26 cellular contexts compared by ENCODE assay signal in the genomic region with DNA sequence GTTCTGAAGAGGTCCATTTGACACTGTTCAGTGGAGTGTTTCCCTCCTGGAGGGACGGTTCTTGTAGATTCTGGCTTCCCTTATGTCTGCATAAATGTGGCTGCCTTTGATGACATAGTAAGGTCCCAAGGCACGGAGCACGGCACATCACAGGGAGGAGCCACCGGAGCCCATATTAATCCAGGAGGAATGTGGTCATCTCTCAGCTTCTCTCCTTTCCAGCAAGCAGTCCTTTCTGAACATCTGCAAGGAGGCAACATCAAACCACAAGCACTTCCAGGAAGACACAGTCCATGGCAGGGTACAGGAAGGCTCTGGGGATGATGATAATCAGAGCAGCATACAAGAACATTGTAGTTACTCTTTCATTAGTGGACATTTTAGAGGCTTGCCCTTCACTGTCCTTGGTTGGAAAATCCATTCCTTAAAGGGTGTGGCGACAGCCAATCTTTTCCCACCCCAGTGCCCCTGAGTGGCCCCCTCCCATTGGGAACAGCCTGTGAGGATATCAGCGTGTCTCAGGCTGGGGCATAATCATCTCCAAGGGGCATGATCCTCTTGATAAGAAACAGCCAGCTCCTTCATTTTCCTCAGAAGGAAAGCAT. TPM values are rescaled to one million over a fixed set of nuclear protein-coding genes. Genes with fewer than 3 reads are reported as not detected.
A peak's percentile ranks its signal among the peaks of the same experiment; 100 is the strongest.
DNase-seq lines count a peak whose midpoint lies in the region; ATAC-seq and TF ChIP-seq lines count a peak whose summit lies in the region.
"Had no signal": no experiment of that assay in that cellular context is flagged by ENCODE, and none has a peak within 500 bp of the region (broad histone marks: within the 10 kb centered on the region; RNA-seq: fewer than 3 reads in every experiment).

No MANE protein-coding gene starts in this region.

- H3K9me3 Mint-ChIP-seq in activated CD8-positive, alpha-beta T cell treated with anti-CD3 and anti-CD28 coated beads for 36 hours, result no peaks in the 10 kb centered on the region
- H3K9me3 Mint-ChIP-seq: activated CD4-positive, alpha-beta T cell treated with anti-CD3 and anti-CD28 coated beads, Interleukin-2, amount 10 ng/mL, durations not matched to agents 24 days and 14 days; activated naive CD8-positive, alpha-beta T cell treated with anti-CD3 and anti-CD28 coated beads for 36 hours; endodermal cell; H9; immature natural killer cell; stimulated activated naive CD8-positive, alpha-beta T cell treated with anti-CD3 and anti-CD28 coated beads, Interleukin-15, Interleukin-2, amounts not matched to agents 100 ng/mL and 50 ng/mL, for 24 hours had no signal

- no peak for TF ChIP-seq EP300 in gastroesophageal sphincter (IDR thresholded peaks at IDR 0.05)
- no peak for TF ChIP-seq EP300 in stomach (IDR thresholded peaks at IDR 0.05)

- no peak overlapping the region for H3K4me3 Mint-ChIP-seq in activated CD8-positive, alpha-beta T cell treated with anti-CD3 and anti-CD28 coated beads for 36 hours
- H3K4me3 Mint-ChIP-seq: activated CD4-positive, alpha-beta T cell treated with anti-CD3 and anti-CD28 coated beads, Interleukin-2, amount 10 ng/mL, durations not matched to agents 24 days and 14 days; activated naive CD8-positive, alpha-beta T cell treated with anti-CD3 and anti-CD28 coated beads for 36 hours; endodermal cell; H9; immature natural killer cell; stimulated activated naive CD8-positive, alpha-beta T cell treated with anti-CD3 and anti-CD28 coated beads, Interleukin-15, Interleukin-2, amounts not matched to agents 100 ng/mL and 50 ng/mL, for 24 hours had no signal

- H3K9me3 ChIP-seq in gastroesophageal sphincter (no peaks in the 10 kb centered on the region), stomach (no peaks in the 10 kb centered on the region), left lung (no peaks in the 10 kb centered on the region)
- H3K9me3 ChIP-seq: BLaER1, SJCRH30 had no signal

- no peaks in the 10 kb centered on the region for H3K27me3 ChIP-seq in gastroesophageal sphincter
- no peaks in the 10 kb centered on the region for H3K27me3 ChIP-seq in stomach
- H3K27me3 ChIP-seq in left lung, result no peaks in the 10 kb centered on the region
- H3K27me3 ChIP-seq: BLaER1 had no signal

- POLR2A ChIA-PET in activated CD8-positive, alpha-beta T cell treated with anti-CD3 and anti-CD28 coated beads for 36 hours (lab: Charles Lee), result no interaction called here

- intact Hi-C loops in stomach (cut with DNase I; ENCODE audit: low total_unique reads), result no loop called here
- intact Hi-C loops in left lung (cut with DNase I), result no loop called here
- intact Hi-C loops in activated CD8-positive, alpha-beta T cell treated with anti-CD3 and anti-CD28 coated beads for 36 hours (cut with micrococcal nuclease), result no loop called here

- no peak overlapping the region for H3K4me3 ChIP-seq in gastroesophageal sphincter
- no peak overlapping the region for H3K4me3 ChIP-seq in stomach
- no peak overlapping the region for H3K4me3 ChIP-seq in left lung
- H3K4me3 ChIP-seq: BLaER1, SJCRH30 had no signal

- peaks cover 0 to 25% (median 0%) of the 10 kb centered on the region in 3 donors for H3K4me1 ChIP-seq in gastroesophageal sphincter
- no peaks in the 10 kb centered on the region for H3K4me1 ChIP-seq in stomach
- peaks cover 0 to 15% of the 10 kb centered on the region in 2 donors for H3K4me1 ChIP-seq in left lung
- H3K4me1 ChIP-seq: BLaER1 had no signal

- 68 to 74% (median 71%) methylated on average over 6 of the region's 6 CpGs for WGBS in adipose tissue, 3 donors
- 80 to 82% methylated on average over 2 to 4 of the region's 6 CpGs for WGBS in gastroesophageal sphincter (ENCODE audit: low coverage in 1 of 2), 2 donors
- WGBS in stomach, 5 donors, result 73 to 86% (median 80%) methylated on average over 6 of the region's 6 CpGs

- DNase-seq in HCEC 1CT (peak; percentile 9), stomach (peak; percentile 8), left lung (no peak), NCI-H187 (lab: John Stamatoyannopoulos, UW) (no peak), AG08396 (ENCODE audit: low spot score) (no peak)
- DNase-seq in activated CD8-positive, alpha-beta T cell treated with anti-CD3 and anti-CD28 coated beads for 36 hours, result no peak
- DNase-seq: activated CD4-positive, alpha-beta T cell treated with anti-CD3 and anti-CD28 coated beads, Interleukin-2, amount 10 ng/mL, durations not matched to agents 24 days and 14 days; activated effector memory CD4-positive, alpha-beta T cell treated with anti-CD3 and anti-CD28 coated beads, Interleukin-2, amount 50 U/mL, for 16 hours; activated naive CD8-positive, alpha-beta T cell treated with anti-CD3 and anti-CD28 coated beads for 36 hours; activated T-cell treated with anti-CD3 and anti-CD28 coated beads, Interleukin-2, amount 50 U/mL, for 1 hour; central memory CD4-positive, alpha-beta T cell; DMS153; endodermal cell; H9; immature natural killer cell; Kasumi-1; mesendoderm; NCI-H2107; stimulated activated CD8-positive, alpha-beta memory T cell treated with anti-CD3 and anti-CD28 coated beads, Interleukin-4, amount 100 ng/mL, for 48 hours; SW 1271; T-helper 9 cell had no signal

- TF ChIP-seq CTCF in gastroesophageal sphincter (IDR thresholded peaks at IDR 0.05) (no peak), stomach (IDR thresholded peaks at IDR 0.05) (no peak), left lung (IDR thresholded peaks at IDR 0.05) (no peak)
- TF ChIP-seq CTCF in activated CD8-positive, alpha-beta T cell treated with anti-CD3 and anti-CD28 coated beads for 36 hours (IDR thresholded peaks at IDR 0.05), result no peak

- H3K36me3 Mint-ChIP-seq in activated CD8-positive, alpha-beta T cell treated with anti-CD3 and anti-CD28 coated beads for 36 hours (ENCODE audit: low read depth), result no peaks in the 10 kb centered on the region
- H3K36me3 Mint-ChIP-seq: activated naive CD8-positive, alpha-beta T cell treated with anti-CD3 and anti-CD28 coated beads for 36 hours; immature natural killer cell had no signal

- CTCF ChIA-PET in activated CD8-positive, alpha-beta T cell treated with anti-CD3 and anti-CD28 coated beads for 36 hours (lab: Charles Lee), result interaction anchor here (1.2 to 2.8 kb wide), 3 partner anchors 13 to 534 kb away, joined by 3 to 16 read pairs (median 11); no protein-coding TSS in a partner anchor

- H3K36me3 ChIP-seq in gastroesophageal sphincter (no peaks in the 10 kb centered on the region), stomach (no peaks in the 10 kb centered on the region), left lung (no peaks in the 10 kb centered on the region)
- H3K36me3 ChIP-seq: BLaER1, SJCRH30 had no signal

- H3K4me1 Mint-ChIP-seq in activated CD8-positive, alpha-beta T cell treated with anti-CD3 and anti-CD28 coated beads for 36 hours (ENCODE audit: low read depth), result no peaks in the 10 kb centered on the region
- H3K4me1 Mint-ChIP-seq: activated naive CD8-positive, alpha-beta T cell treated with anti-CD3 and anti-CD28 coated beads for 36 hours; endodermal cell; H9; immature natural killer cell had no signal

- H3K27me3 Mint-ChIP-seq in activated CD8-positive, alpha-beta T cell treated with anti-CD3 and anti-CD28 coated beads for 36 hours, result no peaks in the 10 kb centered on the region
- H3K27me3 Mint-ChIP-seq: activated naive CD8-positive, alpha-beta T cell treated with anti-CD3 and anti-CD28 coated beads for 36 hours; stimulated activated naive CD8-positive, alpha-beta T cell treated with anti-CD3 and anti-CD28 coated beads, Interleukin-15, Interleukin-2, amounts not matched to agents 100 ng/mL and 50 ng/mL, for 24 hours had no signal

- TF ChIP-seq POLR2A in gastroesophageal sphincter (IDR thresholded peaks at IDR 0.05) (no peak), stomach (IDR thresholded peaks at IDR 0.05) (no peak)

- no peak overlapping the region for H3K27ac Mint-ChIP-seq in activated CD8-positive, alpha-beta T cell treated with anti-CD3 and anti-CD28 coated beads for 36 hours
- H3K27ac Mint-ChIP-seq: activated CD4-positive, alpha-beta T cell treated with anti-CD3 and anti-CD28 coated beads, Interleukin-2, amount 10 ng/mL, durations not matched to agents 24 days and 14 days; activated naive CD8-positive, alpha-beta T cell treated with anti-CD3 and anti-CD28 coated beads for 36 hours; endodermal cell; immature natural killer cell; stimulated activated naive CD8-positive, alpha-beta T cell treated with anti-CD3 and anti-CD28 coated beads, Interleukin-15, Interleukin-2, amounts not matched to agents 100 ng/mL and 50 ng/mL, for 24 hours had no signal

- ATAC-seq in gastroesophageal sphincter (peak; percentile 7), left lung (no peak)
- no peak for ATAC-seq in activated CD8-positive, alpha-beta T cell treated with anti-CD3 and anti-CD28 coated beads for 36 hours

- H3K27ac ChIP-seq in adipose tissue (ENCODE audit: low read depth, low read length) (peak overlapping the region; percentile 23), gastroesophageal sphincter (peak overlapping the region in 3 of 4 donors; percentile 56 to 72 (median 60)), stomach (peak overlapping the region in 4 of 5 donors; percentile 62 to 76 (median 67)), left lung (peak overlapping the region in 1 of 2 donors; percentile 61)
- H3K27ac ChIP-seq: BLaER1, SJCRH30 had no signal

RNA-seq across cellular contexts. Expression of a gene that starts 31.2 kb away (rescaled TPM):
- polyA plus RNA-seq in adipose tissue (10 to 100 TPM; 26.3 to 87.5 (median 53.4) TPM), stomach (100 to 1,000 TPM in 1 of 3 donors, 10 to 100 TPM in 2; 53.6 to 103 (median 63.4) TPM)
- total RNA-seq in gastroesophageal sphincter (100 to 1,000 TPM; 109 to 159 (median 136) TPM), stomach (100 to 1,000 TPM in 2 of 5 donors, 10 to 100 TPM in 3; 17.7 to 192 (median 72.4) TPM), left lung (100 to 1,000 TPM in 1 of 2 donors, 10 to 100 TPM in 1; 58.5 to 118 TPM)
- total RNA-seq in activated CD8-positive, alpha-beta T cell treated with anti-CD3 and anti-CD28 coated beads for 36 hours, result 10 to 100 TPM; 28.0 to 28.4 TPM

RNA-seq across cellular contexts. Expression of a gene that starts 53.4 kb away (rescaled TPM):
- polyA plus RNA-seq in adipose tissue (10 to 100 TPM in 2 of 3 donors, 1 to 10 TPM in 1; 4.8 to 15.6 (median 12.2) TPM), stomach (10 to 100 TPM in 2 of 3 donors, 1 to 10 TPM in 1; 6.6 to 18.5 (median 15.4) TPM)
- total RNA-seq in gastroesophageal sphincter (100 to 1,000 TPM in 3 of 4 donors, 10 to 100 TPM in 1; 62.3 to 509 (median 348) TPM), stomach (10 to 100 TPM in 4 of 5 donors, 1 to 10 TPM in 1; 7.1 to 39.8 (median 18.5) TPM), left lung (100 to 1,000 TPM; 119 to 256 TPM)
- 100 to 1,000 TPM; 127 to 130 TPM for total RNA-seq in activated CD8-positive, alpha-beta T cell treated with anti-CD3 and anti-CD28 coated beads for 36 hours

Comparison
In these comparisons a context has a peak if more than half of its experiments do, and no peak if none do; other contexts are left out.
1. DNase-seq: peak in HCEC 1CT (single experiment) and stomach (single experiment); none in left lung (0 of 2), NCI-H187 (0 of 2), activated CD8-positive, alpha-beta T cell treated with anti-CD3 and anti-CD28 coated beads for 36 hours (single experiment) and AG08396 (single experiment).